Comparison of ENCODE assay signal across 10 cellular contexts in the genomic region with DNA sequence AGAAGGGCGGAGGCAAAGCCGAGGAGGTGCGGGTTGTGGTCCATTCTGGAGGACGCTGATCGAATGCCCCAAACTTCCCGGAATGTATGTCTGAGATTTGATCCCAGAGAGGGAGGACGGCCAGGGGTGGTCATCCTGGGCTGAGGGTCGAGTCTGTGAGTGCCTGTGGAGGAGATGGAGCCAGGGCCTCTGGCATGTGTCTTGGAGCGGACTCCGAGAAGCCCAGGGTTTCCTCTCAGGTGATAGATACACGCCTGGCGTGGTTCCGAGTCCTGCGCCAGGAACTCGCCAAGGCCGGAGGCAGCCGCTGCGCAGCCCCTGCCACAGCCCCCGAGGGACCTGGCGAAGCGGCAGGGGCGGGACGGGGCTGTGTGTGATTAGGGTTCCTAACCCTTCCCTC. TPM values are rescaled to one million over a fixed set of nuclear protein-coding genes. Genes with fewer than 3 reads are reported as not detected.
DNase-seq lines count a peak whose midpoint lies in the region; ATAC-seq and TF ChIP-seq lines count a peak whose summit lies in the region.
"Had no signal": no experiment of that assay in that cellular context is flagged by ENCODE, and none has a peak within 500 bp of the region (broad histone marks: within the 10 kb centered on the region; RNA-seq: fewer than 3 reads in every experiment).

No MANE protein-coding gene starts in this region.

- no peak overlapping the region for H3K4me3 Mint-ChIP-seq in GM23338
- H3K4me3 Mint-ChIP-seq: activated naive CD8-positive, alpha-beta T cell had no signal

- peak overlapping the region; percentile 96 for H2AFZ ChIP-seq in GM23338

- H3K9ac ChIP-seq in duodenal mucosa (ENCODE audit: low read depth in 1 of 2, low read length in 2 of 2), result peak overlapping the region; percentile 32 to 36
- H3K9ac ChIP-seq in skeletal muscle tissue (ENCODE audit: low read depth in 1 of 3, low read length in 3 of 3), result peak overlapping the region; percentile 29 to 51 (median 40)

- 0 out of 2 replicates have a peak, but pooled peaks cover 8% of the 10 kb centered on the region for H3F3A ChIP-seq in GM23338 (replicated peaks; ENCODE audit: low read depth)

- no peaks in the 10 kb centered on the region; the same call in 1 of the 2 replicates for H3K79me2 ChIP-seq in GM23338 (replicated peaks; ENCODE audit: insufficient read depth)

- no peak for ATAC-seq in GM23338
- ATAC-seq in left lung, result peak; percentile 43
- ATAC-seq in HG03520 (IDR thresholded peaks at IDR 0.05; ENCODE audit: unreplicated experiment), result no peak

- peaks cover 99% of the 10 kb centered on the region for H3K9me3 Mint-ChIP-seq in GM23338

- H3K27ac Mint-ChIP-seq in GM23338, result no peak overlapping the region
- H3K27ac Mint-ChIP-seq: activated naive CD8-positive, alpha-beta T cell had no signal

- intact Hi-C loops in left lung (cut with DNase I), result no loop called here

- no peak for TF ChIP-seq CTCF in GM23338 (conservative IDR thresholded peaks at IDR 0.05; ENCODE audit: low read depth in 2 of 2)
- no peak for TF ChIP-seq CTCF in left lung (IDR thresholded peaks at IDR 0.05)

- H3K36me3 ChIP-seq in GM23338 (ENCODE audit: insufficient read depth) (peaks cover 5% of the 10 kb centered on the region; the same call in 1 of the 2 replicates), duodenal mucosa (ENCODE audit: control insufficient read depth in 1 of 2, insufficient read depth in 2 of 2, low read length in 2 of 2) (no peaks in the 10 kb centered on the region), left lung (peaks cover 0 to 7% of the 10 kb centered on the region in 2 donors), skeletal muscle tissue (ENCODE audit: control insufficient read depth in 3 of 3, insufficient read depth in 3 of 3, low read length in 3 of 3) (peaks cover 0 to 12% (median 5%) of the 10 kb centered on the region in 3 donors)

- DNase-seq in GM23338 (ENCODE audit: low spot score) (no peak), left lung (no peak), T-helper 9 cell (no peak), NCI-H1417 (lab: John Stamatoyannopoulos, UW) (no peak), occipital lobe (lab: John Stamatoyannopoulos, UW) (no peak)
- DNase-seq: activated CD4-positive, CD25-positive, alpha-beta regulatory T cell had no signal

- H3K9me3 ChIP-seq in duodenal mucosa (ENCODE audit: control insufficient read depth in 1 of 2, low read length in 2 of 2) (peaks cover 59 to 67% of the 10 kb centered on the region in 2 donors), left lung (peaks cover 0 to 93% of the 10 kb centered on the region in 2 donors), skeletal muscle tissue (ENCODE audit: control insufficient read depth in 3 of 3, low read length in 3 of 3) (peaks cover 32 to 45% (median 41%) of the 10 kb centered on the region in 3 donors)

- H3K4me1 ChIP-seq in GM23338 (ENCODE audit: insufficient read depth) (no peaks in the 10 kb centered on the region; the same call in 1 of the 2 replicates), duodenal mucosa (ENCODE audit: control insufficient read depth in 1 of 2, insufficient read depth in 2 of 2, low read length in 2 of 2) (no peaks in the 10 kb centered on the region), left lung (no peaks in the 10 kb centered on the region), skeletal muscle tissue (ENCODE audit: control insufficient read depth in 3 of 3, insufficient read depth in 3 of 3, low read length in 3 of 3) (peaks cover 0 to 4% (median 0%) of the 10 kb centered on the region in 3 donors)

- H3K4me3 ChIP-seq in GM23338 (peak overlapping the region; percentile 88), duodenal mucosa (ENCODE audit: low read depth in 1 of 2, low read length in 2 of 2) (peak overlapping the region; percentile 72 to 75), left lung (peak overlapping the region; percentile 42 to 55), skeletal muscle tissue (ENCODE audit: low read length in 3 of 3) (peak overlapping the region; percentile 75 to 88 (median 76))

- H3K36me3 Mint-ChIP-seq in GM23338 (ENCODE audit: low read depth), result peaks cover 53% of the 10 kb centered on the region

- peaks cover 9% of the 10 kb centered on the region; the same call in 1 of the 2 replicates for H3K9me2 ChIP-seq in GM23338 (ENCODE audit: insufficient read depth)

- H3K27ac ChIP-seq in GM23338 (ENCODE audit: low read depth) (no peak overlapping the region), duodenal mucosa (ENCODE audit: low read depth, low read length) (no peak overlapping the region), left lung (peak overlapping the region; percentile 62 to 68), skeletal muscle tissue (ENCODE audit: low read depth, low read length) (no peak overlapping the region)

- peak overlapping the region; percentile 93 for H3K4me2 ChIP-seq in GM23338

- no peaks in the 10 kb centered on the region for H4K20me1 ChIP-seq in GM23338 (replicated peaks; ENCODE audit: insufficient read depth)

- H3K27me3 Mint-ChIP-seq in GM23338 (ENCODE audit: insufficient read depth, low read depth, poor library complexity), result peaks cover 4% of the 10 kb centered on the region

- no peaks in the 10 kb centered on the region for H3K4me1 Mint-ChIP-seq in GM23338

- H3K27me3 ChIP-seq in GM23338 (ENCODE audit: insufficient read depth) (no peaks in the 10 kb centered on the region; the same call in 1 of the 2 replicates), duodenal mucosa (ENCODE audit: control insufficient read depth in 1 of 2, insufficient read depth in 2 of 2, low read length in 2 of 2) (no peaks in the 10 kb centered on the region), left lung (peaks cover 0 to 21% of the 10 kb centered on the region in 2 donors), skeletal muscle tissue (ENCODE audit: control insufficient read depth in 3 of 3, insufficient read depth in 3 of 3, low read length in 3 of 3) (peaks cover 0 to 8% (median 5%) of the 10 kb centered on the region in 3 donors)

TF ChIP-seq in GM23338, 12 proteins besides CTCF, POLR2A, EP300 and RAD21 (continues in another document):
- no peak for TF ChIP-seq NANOG (IDR thresholded peaks at IDR 0.05; ENCODE audit: borderline replicate concordance)
- no peak for TF ChIP-seq ZNF114 (CRISPR knock-in tag; IDR thresholded peaks at IDR 0.05)
- no peak for TF ChIP-seq ETS1 (IDR thresholded peaks at IDR 0.05)
- TF ChIP-seq JUNB (IDR thresholded peaks at IDR 0.05; ENCODE audit: unreplicated experiment), result no peak
- no peak for TF ChIP-seq EZH2 (IDR thresholded peaks at IDR 0.05; ENCODE audit: low read depth, unreplicated experiment)
- no peak for TF ChIP-seq EZH2phosphoT487 (IDR thresholded peaks at IDR 0.05; ENCODE audit: unreplicated experiment)
- TF ChIP-seq, protein P1, sequence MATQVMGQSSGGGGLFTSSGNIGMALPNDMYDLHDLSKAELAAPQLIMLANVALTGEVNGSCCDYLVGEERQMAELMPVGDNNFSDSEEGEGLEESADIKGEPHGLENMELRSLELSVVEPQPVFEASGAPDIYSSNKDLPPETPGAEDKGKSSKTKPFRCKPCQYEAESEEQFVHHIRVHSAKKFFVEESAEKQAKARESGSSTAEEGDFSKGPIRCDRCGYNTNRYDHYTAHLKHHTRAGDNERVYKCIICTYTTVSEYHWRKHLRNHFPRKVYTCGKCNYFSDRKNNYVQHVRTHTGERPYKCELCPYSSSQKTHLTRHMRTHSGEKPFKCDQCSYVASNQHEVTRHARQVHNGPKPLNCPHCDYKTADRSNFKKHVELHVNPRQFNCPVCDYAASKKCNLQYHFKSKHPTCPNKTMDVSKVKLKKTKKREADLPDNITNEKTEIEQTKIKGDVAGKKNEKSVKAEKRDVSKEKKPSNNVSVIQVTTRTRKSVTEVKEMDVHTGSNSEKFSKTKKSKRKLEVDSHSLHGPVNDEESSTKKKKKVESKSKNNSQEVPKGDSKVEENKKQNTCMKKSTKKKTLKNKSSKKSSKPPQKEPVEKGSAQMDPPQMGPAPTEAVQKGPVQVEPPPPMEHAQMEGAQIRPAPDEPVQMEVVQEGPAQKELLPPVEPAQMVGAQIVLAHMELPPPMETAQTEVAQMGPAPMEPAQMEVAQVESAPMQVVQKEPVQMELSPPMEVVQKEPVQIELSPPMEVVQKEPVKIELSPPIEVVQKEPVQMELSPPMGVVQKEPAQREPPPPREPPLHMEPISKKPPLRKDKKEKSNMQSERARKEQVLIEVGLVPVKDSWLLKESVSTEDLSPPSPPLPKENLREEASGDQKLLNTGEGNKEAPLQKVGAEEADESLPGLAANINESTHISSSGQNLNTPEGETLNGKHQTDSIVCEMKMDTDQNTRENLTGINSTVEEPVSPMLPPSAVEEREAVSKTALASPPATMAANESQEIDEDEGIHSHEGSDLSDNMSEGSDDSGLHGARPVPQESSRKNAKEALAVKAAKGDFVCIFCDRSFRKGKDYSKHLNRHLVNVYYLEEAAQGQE (IDR thresholded peaks at IDR 0.05; ENCODE audit: unreplicated experiment), result no peak
- no peak for TF ChIP-seq ZNF331 (CRISPR knock-in tag; IDR thresholded peaks at IDR 0.05; ENCODE audit: low read depth)

RNA-seq across cellular contexts. Expression of gene ZNF454, which starts 0.4 kb away (rescaled TPM):
- total RNA-seq in GM23338 (2014; rRNA removed; shearing (Covaris generic)), result 5.9 and 12.8 TPM in 2 replicates
- 3.2 and 4.9 TPM in 2 replicates for polyA plus RNA-seq in GM23338 (2016; fragmentation: Nextera tagmentation; extraction: Ambion mirVana)
- total RNA-seq in left lung, result 1 to 10 TPM; 3.4 to 4.2 TPM
- total RNA-seq in skeletal muscle tissue, result 4.2 TPM
- total RNA-seq in occipital lobe, result 9.8 TPM

RNA-seq across cellular contexts. Expression of gene ZFP2, which starts 45.6 kb away (rescaled TPM):
- total RNA-seq in GM23338 (2014; rRNA removed; shearing (Covaris generic)), result 0.42 and 0.62 TPM in 2 replicates
- polyA plus RNA-seq in GM23338 (2016; fragmentation: Nextera tagmentation; extraction: Ambion mirVana), result 0.61 and 1.4 TPM in 2 replicates
- total RNA-seq in left lung (1 to 10 TPM; 1.2 to 1.8 TPM), skeletal muscle tissue (1.6 TPM), occipital lobe (9.4 TPM)

RNA-seq across cellular contexts. Expression of gene GRM6, which starts 53.8 kb away (rescaled TPM):
- not detected in 2 replicates for total RNA-seq in GM23338 (2014; rRNA removed; shearing (Covaris generic))
- 0.19 and 0.50 TPM in 2 replicates for polyA plus RNA-seq in GM23338 (2016; fragmentation: Nextera tagmentation; extraction: Ambion mirVana)
- total RNA-seq in left lung (not detected), skeletal muscle tissue (not detected), occipital lobe (0.16 TPM)

Comparison
In these comparisons a context has a peak if more than half of its experiments do, and no peak if none do; other contexts are left out.
1. H3K27ac ChIP-seq: peak in left lung (2 of 2); none in GM23338 (single experiment), duodenal mucosa (single experiment) and skeletal muscle tissue (single experiment).
2. Peak in every context shown above with its lines, with median percentiles within 50 percentile points of each other: H3K4me3 ChIP-seq.